ENCODE assay signal across 1 cellular context in the genomic region with DNA sequence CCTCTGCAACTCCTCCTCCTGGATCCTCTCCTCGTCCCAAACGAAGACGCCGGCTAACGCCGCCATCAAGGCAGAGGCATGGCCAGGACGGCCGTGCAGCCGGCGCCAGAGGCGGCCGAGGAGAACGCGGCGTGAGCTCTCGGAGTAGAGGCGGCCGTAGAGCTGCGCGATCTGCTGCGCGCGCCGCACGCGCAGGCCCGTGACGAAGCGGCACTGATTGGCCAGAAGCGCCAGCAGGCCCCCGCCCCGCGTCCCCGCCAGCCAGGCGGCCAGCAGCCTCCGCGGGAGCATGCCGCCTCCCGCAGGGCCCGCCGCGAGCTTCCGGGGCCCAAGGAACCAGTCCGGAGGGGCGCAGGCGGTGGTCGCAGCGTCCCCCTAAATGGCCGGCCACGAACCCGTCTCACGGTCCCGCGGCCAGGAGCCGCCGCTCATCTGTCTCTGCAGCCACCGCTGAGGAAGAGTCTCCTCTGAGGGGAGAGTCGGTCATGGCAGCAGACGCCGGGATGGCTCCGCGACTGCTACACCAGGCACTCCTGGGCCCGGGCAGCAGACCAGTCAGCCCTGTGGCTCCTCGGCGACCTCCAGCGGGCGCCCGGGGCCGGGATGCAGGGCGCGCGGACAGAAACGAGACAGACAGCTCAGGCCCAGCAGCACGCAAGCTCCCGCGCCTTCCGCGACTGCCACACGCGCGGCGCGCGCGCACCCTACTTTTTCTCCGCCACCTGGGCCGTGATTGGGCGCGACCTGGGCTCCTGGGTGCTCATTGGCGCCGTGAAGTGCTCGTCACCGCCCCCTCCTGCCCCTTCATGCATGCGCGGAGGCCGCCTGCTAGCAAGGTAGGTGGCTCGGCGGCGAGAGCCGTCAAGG.
A peak's percentile ranks its signal among the peaks of the same experiment; 100 is the strongest.
TF ChIP-seq lines count a peak whose summit lies in the region.

A gene with protein sequence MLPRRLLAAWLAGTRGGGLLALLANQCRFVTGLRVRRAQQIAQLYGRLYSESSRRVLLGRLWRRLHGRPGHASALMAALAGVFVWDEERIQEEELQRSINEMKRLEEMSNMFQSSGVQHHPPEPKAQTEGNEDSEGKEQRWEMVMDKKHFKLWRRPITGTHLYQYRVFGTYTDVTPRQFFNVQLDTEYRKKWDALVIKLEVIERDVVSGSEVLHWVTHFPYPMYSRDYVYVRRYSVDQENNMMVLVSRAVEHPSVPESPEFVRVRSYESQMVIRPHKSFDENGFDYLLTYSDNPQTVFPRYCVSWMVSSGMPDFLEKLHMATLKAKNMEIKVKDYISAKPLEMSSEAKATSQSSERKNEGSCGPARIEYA (minus strand): TSS at position 684 of the 867 bp plus-strand sequence. CDS start 393 bp downstream, at position 291.

TF ChIP-seq in K562, 482 proteins besides CTCF, POLR2A, EP300 and RAD21 (continued from another document and continues in another):
- TF ChIP-seq, protein P1, sequence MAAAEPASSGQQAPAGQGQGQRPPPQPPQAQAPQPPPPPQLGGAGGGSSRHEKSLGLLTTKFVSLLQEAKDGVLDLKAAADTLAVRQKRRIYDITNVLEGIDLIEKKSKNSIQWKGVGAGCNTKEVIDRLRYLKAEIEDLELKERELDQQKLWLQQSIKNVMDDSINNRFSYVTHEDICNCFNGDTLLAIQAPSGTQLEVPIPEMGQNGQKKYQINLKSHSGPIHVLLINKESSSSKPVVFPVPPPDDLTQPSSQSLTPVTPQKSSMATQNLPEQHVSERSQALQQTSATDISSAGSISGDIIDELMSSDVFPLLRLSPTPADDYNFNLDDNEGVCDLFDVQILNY (CRISPR knock-in tag; IDR thresholded peaks at IDR 0.05): no peak
- TF ChIP-seq ZNF764 (CRISPR knock-in tag; IDR thresholded peaks at IDR 0.05; ENCODE audit: low read depth): no peak
- TF ChIP-seq ELF1 (tag; IDR thresholded peaks at IDR 0.05): peak; percentile 64
- TF ChIP-seq DIDO1 (tag; IDR thresholded peaks at IDR 0.05; ENCODE audit: low read depth): no peak
- peak; percentile 88 for TF ChIP-seq PRPF4 (IDR thresholded peaks at IDR 0.05; ENCODE audit: insufficient read depth, low read depth, low read length, poor library complexity, severe bottlenecking)
- peak; percentile 96 for TF ChIP-seq TBP (optimal IDR thresholded peaks at IDR 0.05; ENCODE audit: low read depth, low read length)
- TF ChIP-seq, protein P2, sequence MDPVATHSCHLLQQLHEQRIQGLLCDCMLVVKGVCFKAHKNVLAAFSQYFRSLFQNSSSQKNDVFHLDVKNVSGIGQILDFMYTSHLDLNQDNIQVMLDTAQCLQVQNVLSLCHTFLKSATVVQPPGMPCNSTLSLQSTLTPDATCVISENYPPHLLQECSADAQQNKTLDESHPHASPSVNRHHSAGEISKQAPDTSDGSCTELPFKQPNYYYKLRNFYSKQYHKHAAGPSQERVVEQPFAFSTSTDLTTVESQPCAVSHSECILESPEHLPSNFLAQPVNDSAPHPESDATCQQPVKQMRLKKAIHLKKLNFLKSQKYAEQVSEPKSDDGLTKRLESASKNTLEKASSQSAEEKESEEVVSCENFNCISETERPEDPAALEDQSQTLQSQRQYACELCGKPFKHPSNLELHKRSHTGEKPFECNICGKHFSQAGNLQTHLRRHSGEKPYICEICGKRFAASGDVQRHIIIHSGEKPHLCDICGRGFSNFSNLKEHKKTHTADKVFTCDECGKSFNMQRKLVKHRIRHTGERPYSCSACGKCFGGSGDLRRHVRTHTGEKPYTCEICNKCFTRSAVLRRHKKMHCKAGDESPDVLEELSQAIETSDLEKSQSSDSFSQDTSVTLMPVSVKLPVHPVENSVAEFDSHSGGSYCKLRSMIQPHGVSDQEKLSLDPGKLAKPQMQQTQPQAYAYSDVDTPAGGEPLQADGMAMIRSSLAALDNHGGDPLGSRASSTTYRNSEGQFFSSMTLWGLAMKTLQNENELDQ (CRISPR knock-in tag; IDR thresholded peaks at IDR 0.05; ENCODE audit: borderline replicate concordance): no peak
- TF ChIP-seq ETV1 (tag; conservative IDR thresholded peaks at IDR 0.05; ENCODE audit: low read depth): peak; percentile 45
- TF ChIP-seq, protein P3, sequence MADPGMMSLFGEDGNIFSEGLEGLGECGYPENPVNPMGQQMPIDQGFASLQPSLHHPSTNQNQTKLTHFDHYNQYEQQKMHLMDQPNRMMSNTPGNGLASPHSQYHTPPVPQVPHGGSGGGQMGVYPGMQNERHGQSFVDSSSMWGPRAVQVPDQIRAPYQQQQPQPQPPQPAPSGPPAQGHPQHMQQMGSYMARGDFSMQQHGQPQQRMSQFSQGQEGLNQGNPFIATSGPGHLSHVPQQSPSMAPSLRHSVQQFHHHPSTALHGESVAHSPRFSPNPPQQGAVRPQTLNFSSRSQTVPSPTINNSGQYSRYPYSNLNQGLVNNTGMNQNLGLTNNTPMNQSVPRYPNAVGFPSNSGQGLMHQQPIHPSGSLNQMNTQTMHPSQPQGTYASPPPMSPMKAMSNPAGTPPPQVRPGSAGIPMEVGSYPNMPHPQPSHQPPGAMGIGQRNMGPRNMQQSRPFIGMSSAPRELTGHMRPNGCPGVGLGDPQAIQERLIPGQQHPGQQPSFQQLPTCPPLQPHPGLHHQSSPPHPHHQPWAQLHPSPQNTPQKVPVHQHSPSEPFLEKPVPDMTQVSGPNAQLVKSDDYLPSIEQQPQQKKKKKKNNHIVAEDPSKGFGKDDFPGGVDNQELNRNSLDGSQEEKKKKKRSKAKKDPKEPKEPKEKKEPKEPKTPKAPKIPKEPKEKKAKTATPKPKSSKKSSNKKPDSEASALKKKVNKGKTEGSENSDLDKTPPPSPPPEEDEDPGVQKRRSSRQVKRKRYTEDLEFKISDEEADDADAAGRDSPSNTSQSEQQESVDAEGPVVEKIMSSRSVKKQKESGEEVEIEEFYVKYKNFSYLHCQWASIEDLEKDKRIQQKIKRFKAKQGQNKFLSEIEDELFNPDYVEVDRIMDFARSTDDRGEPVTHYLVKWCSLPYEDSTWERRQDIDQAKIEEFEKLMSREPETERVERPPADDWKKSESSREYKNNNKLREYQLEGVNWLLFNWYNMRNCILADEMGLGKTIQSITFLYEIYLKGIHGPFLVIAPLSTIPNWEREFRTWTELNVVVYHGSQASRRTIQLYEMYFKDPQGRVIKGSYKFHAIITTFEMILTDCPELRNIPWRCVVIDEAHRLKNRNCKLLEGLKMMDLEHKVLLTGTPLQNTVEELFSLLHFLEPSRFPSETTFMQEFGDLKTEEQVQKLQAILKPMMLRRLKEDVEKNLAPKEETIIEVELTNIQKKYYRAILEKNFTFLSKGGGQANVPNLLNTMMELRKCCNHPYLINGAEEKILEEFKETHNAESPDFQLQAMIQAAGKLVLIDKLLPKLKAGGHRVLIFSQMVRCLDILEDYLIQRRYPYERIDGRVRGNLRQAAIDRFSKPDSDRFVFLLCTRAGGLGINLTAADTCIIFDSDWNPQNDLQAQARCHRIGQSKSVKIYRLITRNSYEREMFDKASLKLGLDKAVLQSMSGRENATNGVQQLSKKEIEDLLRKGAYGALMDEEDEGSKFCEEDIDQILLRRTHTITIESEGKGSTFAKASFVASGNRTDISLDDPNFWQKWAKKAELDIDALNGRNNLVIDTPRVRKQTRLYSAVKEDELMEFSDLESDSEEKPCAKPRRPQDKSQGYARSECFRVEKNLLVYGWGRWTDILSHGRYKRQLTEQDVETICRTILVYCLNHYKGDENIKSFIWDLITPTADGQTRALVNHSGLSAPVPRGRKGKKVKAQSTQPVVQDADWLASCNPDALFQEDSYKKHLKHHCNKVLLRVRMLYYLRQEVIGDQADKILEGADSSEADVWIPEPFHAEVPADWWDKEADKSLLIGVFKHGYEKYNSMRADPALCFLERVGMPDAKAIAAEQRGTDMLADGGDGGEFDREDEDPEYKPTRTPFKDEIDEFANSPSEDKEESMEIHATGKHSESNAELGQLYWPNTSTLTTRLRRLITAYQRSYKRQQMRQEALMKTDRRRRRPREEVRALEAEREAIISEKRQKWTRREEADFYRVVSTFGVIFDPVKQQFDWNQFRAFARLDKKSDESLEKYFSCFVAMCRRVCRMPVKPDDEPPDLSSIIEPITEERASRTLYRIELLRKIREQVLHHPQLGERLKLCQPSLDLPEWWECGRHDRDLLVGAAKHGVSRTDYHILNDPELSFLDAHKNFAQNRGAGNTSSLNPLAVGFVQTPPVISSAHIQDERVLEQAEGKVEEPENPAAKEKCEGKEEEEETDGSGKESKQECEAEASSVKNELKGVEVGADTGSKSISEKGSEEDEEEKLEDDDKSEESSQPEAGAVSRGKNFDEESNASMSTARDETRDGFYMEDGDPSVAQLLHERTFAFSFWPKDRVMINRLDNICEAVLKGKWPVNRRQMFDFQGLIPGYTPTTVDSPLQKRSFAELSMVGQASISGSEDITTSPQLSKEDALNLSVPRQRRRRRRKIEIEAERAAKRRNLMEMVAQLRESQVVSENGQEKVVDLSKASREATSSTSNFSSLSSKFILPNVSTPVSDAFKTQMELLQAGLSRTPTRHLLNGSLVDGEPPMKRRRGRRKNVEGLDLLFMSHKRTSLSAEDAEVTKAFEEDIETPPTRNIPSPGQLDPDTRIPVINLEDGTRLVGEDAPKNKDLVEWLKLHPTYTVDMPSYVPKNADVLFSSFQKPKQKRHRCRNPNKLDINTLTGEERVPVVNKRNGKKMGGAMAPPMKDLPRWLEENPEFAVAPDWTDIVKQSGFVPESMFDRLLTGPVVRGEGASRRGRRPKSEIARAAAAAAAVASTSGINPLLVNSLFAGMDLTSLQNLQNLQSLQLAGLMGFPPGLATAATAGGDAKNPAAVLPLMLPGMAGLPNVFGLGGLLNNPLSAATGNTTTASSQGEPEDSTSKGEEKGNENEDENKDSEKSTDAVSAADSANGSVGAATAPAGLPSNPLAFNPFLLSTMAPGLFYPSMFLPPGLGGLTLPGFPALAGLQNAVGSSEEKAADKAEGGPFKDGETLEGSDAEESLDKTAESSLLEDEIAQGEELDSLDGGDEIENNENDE (IDR thresholded peaks at IDR 0.05; ENCODE audit: low read depth, low read length): peak; percentile 41
- TF ChIP-seq ZNF311 (CRISPR knock-in tag; IDR thresholded peaks at IDR 0.05): no peak
- no peak for TF ChIP-seq NELFE (IDR thresholded peaks at IDR 0.05; ENCODE audit: insufficient read depth, insufficient read length)
- TF ChIP-seq NONO (IDR thresholded peaks at IDR 0.05; ENCODE audit: low read depth in 2 of 2, low read length in 1 of 2): peak in 1 of 2 experiments; percentile 96; a peak in 2 of 4 replicates
- peak; percentile 88 for TF ChIP-seq EGR1 (conservative IDR thresholded peaks at IDR 0.05)
- no peak for TF ChIP-seq ZKSCAN1 (IDR thresholded peaks at IDR 0.05; ENCODE audit: low read depth, low read length)
- TF ChIP-seq ZNF699 (CRISPR knock-in tag; IDR thresholded peaks at IDR 0.05; ENCODE audit: insufficient replicate concordance): no peak
- TF ChIP-seq NCOA6 (IDR thresholded peaks at IDR 0.05): no peak
- TF ChIP-seq ZNF431 (CRISPR knock-in tag; IDR thresholded peaks at IDR 0.05): no peak
- no peak for TF ChIP-seq CBX2 (IDR thresholded peaks at IDR 0.05; ENCODE audit: insufficient read depth, low read length, poor library complexity, severe bottlenecking)
- TF ChIP-seq, protein P4, sequence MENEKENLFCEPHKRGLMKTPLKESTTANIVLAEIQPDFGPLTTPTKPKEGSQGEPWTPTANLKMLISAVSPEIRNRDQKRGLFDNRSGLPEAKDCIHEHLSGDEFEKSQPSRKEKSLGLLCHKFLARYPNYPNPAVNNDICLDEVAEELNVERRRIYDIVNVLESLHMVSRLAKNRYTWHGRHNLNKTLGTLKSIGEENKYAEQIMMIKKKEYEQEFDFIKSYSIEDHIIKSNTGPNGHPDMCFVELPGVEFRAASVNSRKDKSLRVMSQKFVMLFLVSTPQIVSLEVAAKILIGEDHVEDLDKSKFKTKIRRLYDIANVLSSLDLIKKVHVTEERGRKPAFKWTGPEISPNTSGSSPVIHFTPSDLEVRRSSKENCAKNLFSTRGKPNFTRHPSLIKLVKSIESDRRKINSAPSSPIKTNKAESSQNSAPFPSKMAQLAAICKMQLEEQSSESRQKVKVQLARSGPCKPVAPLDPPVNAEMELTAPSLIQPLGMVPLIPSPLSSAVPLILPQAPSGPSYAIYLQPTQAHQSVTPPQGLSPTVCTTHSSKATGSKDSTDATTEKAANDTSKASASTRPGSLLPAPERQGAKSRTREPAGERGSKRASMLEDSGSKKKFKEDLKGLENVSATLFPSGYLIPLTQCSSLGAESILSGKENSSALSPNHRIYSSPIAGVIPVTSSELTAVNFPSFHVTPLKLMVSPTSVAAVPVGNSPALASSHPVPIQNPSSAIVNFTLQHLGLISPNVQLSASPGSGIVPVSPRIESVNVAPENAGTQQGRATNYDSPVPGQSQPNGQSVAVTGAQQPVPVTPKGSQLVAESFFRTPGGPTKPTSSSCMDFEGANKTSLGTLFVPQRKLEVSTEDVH (IDR thresholded peaks at IDR 0.05; ENCODE audit: low read depth, partially characterized antibody): peak; percentile 67
- TF ChIP-seq, protein P5, sequence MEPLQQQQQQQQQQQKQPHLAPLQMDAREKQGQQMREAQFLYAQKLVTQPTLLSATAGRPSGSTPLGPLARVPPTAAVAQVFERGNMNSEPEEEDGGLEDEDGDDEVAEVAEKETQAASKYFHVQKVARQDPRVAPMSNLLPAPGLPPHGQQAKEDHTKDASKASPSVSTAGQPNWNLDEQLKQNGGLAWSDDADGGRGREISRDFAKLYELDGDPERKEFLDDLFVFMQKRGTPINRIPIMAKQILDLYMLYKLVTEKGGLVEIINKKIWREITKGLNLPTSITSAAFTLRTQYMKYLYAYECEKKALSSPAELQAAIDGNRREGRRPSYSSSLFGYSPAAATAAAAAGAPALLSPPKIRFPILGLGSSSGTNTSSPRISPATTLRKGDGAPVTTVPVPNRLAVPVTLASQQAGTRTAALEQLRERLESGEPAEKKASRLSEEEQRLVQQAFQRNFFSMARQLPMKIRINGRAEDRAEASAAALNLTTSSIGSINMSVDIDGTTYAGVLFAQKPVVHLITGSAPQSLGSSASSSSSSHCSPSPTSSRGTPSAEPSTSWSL (CRISPR knock-in tag; IDR thresholded peaks at IDR 0.05; ENCODE audit: borderline replicate concordance): no peak
- no peak for TF ChIP-seq MTA1 (IDR thresholded peaks at IDR 0.05; ENCODE audit: borderline replicate concordance)
- TF ChIP-seq, protein P6, sequence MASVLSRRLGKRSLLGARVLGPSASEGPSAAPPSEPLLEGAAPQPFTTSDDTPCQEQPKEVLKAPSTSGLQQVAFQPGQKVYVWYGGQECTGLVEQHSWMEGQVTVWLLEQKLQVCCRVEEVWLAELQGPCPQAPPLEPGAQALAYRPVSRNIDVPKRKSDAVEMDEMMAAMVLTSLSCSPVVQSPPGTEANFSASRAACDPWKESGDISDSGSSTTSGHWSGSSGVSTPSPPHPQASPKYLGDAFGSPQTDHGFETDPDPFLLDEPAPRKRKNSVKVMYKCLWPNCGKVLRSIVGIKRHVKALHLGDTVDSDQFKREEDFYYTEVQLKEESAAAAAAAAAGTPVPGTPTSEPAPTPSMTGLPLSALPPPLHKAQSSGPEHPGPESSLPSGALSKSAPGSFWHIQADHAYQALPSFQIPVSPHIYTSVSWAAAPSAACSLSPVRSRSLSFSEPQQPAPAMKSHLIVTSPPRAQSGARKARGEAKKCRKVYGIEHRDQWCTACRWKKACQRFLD (CRISPR knock-in tag; IDR thresholded peaks at IDR 0.05): no peak
- TF ChIP-seq, protein P7, sequence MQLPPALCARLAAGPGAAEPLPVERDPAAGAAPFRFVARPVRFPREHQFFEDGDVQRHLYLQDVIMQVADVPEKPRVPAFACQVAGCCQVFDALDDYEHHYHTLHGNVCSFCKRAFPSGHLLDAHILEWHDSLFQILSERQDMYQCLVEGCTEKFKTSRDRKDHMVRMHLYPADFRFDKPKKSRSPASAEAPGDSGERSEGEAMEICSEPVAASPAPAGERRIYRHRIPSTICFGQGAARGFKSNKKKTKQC (CRISPR knock-in tag; IDR thresholded peaks at IDR 0.05): no peak
- TF ChIP-seq NCOA2 (IDR thresholded peaks at IDR 0.05; ENCODE audit: partially characterized antibody in 2 of 2): no peak
- TF ChIP-seq STAT5A (IDR thresholded peaks at IDR 0.05; ENCODE audit: borderline replicate concordance, low read length): no peak
- no peak for TF ChIP-seq KLF13 (tag; IDR thresholded peaks at IDR 0.05; ENCODE audit: borderline replicate concordance, low read depth)
- TF ChIP-seq PYGO2 (tag; IDR thresholded peaks at IDR 0.05): no peak
- TF ChIP-seq TRIM28 (IDR thresholded peaks at IDR 0.05): no peak
- no peak for TF ChIP-seq ZNF347 (CRISPR knock-in tag; IDR thresholded peaks at IDR 0.05; ENCODE audit: low read depth)
- TF ChIP-seq GTF2E2 (tag; IDR thresholded peaks at IDR 0.05): peak; percentile 82
